ENCODE assay signal across 35 cellular contexts in the genomic region with DNA sequence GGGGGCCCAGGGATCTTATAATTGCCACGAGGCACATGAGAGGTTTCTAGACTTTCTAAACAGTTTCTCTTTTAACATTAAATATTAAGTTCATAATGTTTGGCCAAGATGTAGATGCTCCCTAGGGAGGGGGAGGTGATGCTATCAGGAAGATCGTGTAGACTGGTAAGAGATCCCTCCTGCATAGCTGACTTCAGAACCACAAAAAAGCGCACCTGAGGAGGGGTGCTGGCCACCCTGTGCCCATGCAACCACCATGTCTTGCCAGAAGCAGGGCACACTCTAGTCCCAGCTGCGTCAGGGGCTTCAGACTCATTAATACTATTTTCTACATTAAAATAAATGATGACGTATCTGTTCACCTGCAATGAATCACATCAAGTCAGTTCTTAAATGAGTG.
"Had no signal": no experiment of that assay in that cellular context is flagged by ENCODE, and none has a peak within 500 bp of the region (broad histone marks: within the 10 kb centered on the region; RNA-seq: fewer than 3 reads in every experiment).

No MANE protein-coding gene starts in this region.

- H3K36me3 ChIP-seq: MG63 had no signal

- H3K4me3 ChIP-seq: MG63 had no signal

- DNase-seq: Karpas-422, Kasumi-1, MG63, MM.1S, MV-4-11, NCI-H1048, NCI-H1092, NCI-H1092 treated with DMSO at 0.1 percent for 48 hours, NCI-H1105, NCI-H1105 treated with DMSO at 0.1 percent for 48 hours, NCI-H1417, NCI-H1417 treated with DMSO at 0.1 percent for 48 hours, NCI-H1436, NCI-H1436 treated with DMSO at 0.1 percent for 48 hours, NCI-H146, NCI-H1694, NCI-H1694 treated with DMSO at 0.1 percent for 48 hours, NCI-H187, NCI-H187 treated with DMSO at 0.1 percent for 48 hours, NCI-H1930, NCI-H2029, NCI-H2029 treated with DMSO at 0.1 percent for 48 hours, NCI-H2081, NCI-H2081 treated with DMSO at 0.1 percent for 48 hours, NCI-H2107, NCI-H2171, NCI-H2171 treated with DMSO at 0.1 percent for 48 hours, NCI-H2227 treated with DMSO at 0.1 percent for 48 hours, NCI-H226, NCI-H345, NCI-H446, NCI-H446 treated with DMSO at 0.1 percent for 48 hours, NCI-H510A, NCI-H510A treated with DMSO at 0.1 percent for 48 hours had no signal

- H3K9ac ChIP-seq: KMS-11 had no signal

- H3K27ac ChIP-seq: KMS-11 had no signal

- H3K27me3 ChIP-seq: MG63 had no signal

- H3K4me2 ChIP-seq: KMS-11 had no signal

- H3K9me3 ChIP-seq: MG63 had no signal
